Comparison of ENCODE assay signal across 8 cellular contexts in the genomic region with DNA sequence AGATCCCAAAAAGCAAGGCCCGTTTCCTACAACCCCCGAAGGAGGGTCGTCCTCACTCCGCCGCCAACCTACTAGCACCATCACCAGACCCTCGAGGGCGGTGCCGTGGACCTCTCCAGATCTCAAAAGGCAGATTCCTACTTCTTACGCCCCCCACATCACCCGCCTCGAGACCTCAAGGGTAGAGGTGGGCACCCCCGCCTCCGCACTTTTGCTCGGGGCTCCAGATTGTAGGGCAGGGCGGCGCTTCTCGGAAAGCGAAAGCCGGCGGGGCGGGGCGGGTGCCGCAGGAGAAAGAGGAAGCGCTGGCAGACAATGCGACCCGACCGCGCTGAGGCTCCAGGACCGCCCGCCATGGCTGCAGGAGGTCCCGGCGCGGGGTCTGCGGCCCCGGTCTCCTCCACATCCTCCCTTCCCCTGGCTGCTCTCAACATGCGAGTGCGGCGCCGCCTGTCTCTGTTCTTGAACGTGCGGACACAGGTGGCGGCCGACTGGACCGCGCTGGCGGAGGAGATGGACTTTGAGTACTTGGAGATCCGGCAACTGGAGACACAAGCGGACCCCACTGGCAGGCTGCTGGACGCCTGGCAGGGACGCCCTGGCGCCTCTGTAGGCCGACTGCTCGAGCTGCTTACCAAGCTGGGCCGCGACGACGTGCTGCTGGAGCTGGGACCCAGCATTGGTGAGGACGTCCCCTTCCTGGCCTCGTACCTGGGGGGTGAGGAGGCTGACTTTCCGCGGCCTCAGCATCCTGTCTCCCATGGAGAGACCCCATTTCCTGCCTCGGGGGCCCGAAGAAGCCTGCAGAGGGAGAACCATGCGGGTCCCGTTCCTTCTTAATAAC. TPM values are rescaled to one million over a fixed set of nuclear protein-coding genes. Genes with fewer than 3 reads are reported as not detected.
DNase-seq lines count a peak whose midpoint lies in the region; ATAC-seq, FAIRE-seq and TF ChIP-seq lines count a peak whose summit lies in the region.

A gene (plus strand): TSS at position 315 of the 844 bp plus-strand sequence. CDS start 40 bp downstream, at position 355.

- TF ChIP-seq POLR2A in endothelial cell of umbilical vein (IDR thresholded peaks at IDR 0.05; ENCODE audit: low read depth, low read length), result peak; percentile 69

- peak within 1 kb of the TSS; percentile 44 for H3K27ac ChIP-seq in OCI-LY1 (ENCODE audit: low read depth, low read length, poor library complexity, severe bottlenecking)
- peak within 1 kb of the TSS; percentile 45 for H3K27ac ChIP-seq in endothelial cell of umbilical vein (ENCODE audit: insufficient read depth, low read depth, low read length)

- CTCF ChIA-PET in endothelial cell of umbilical vein (lab: Charles Lee), result interaction anchor here (0.7 to 4.5 kb wide), 4 partner anchors 26 to 513 kb away, joined by 3 to 43 read pairs (median 4); a partner anchor contains a TSS

- H3K4me2 ChIP-seq in OCI-LY1 (ENCODE audit: low read length) (peak within 1 kb of the TSS; percentile 80), endothelial cell of umbilical vein (ENCODE audit: insufficient read depth, low read length) (peak within 1 kb of the TSS; percentile 62)

- no peak for TF ChIP-seq CTCF in OCI-LY1 (IDR thresholded peaks at IDR 0.05; ENCODE audit: low read length)
- peak in 1 of 2 donors; percentile 5 for TF ChIP-seq CTCF in endothelial cell of umbilical vein (IDR thresholded peaks at IDR 0.05; ENCODE audit: extremely low read depth in 1 of 2, insufficient read depth in 1 of 2, low read depth in 1 of 2, low read length in 2 of 2)

- peaks cover 30% of the 10 kb centered on the region for H3K36me3 ChIP-seq in OCI-LY1 (ENCODE audit: insufficient read depth, low read length)
- peaks cover 0 to 19% of the 10 kb centered on the region in 2 experiments for H3K36me3 ChIP-seq in endothelial cell of umbilical vein (ENCODE audit: control insufficient read depth in 2 of 2, extremely low read depth in 1 of 2, insufficient read depth in 2 of 2, low read length in 2 of 2)

- dilution Hi-C loops in endothelial cell of umbilical vein (cut with MboI; ENCODE audit: extremely low pct_ligation_motif_present, low sequenced_read_pairs), result no loop called here

- H3K4me1 ChIP-seq in OCI-LY1 (ENCODE audit: insufficient read depth, low read length, severe bottlenecking), result peaks cover 32% of the 10 kb centered on the region
- peaks cover 24% of the 10 kb centered on the region for H3K4me1 ChIP-seq in endothelial cell of umbilical vein (ENCODE audit: control insufficient read depth, extremely low read depth, insufficient read depth, low read length)
- H3K4me1 ChIP-seq in mononuclear cell (ENCODE audit: insufficient read depth, low read length), result peaks cover 66% of the 10 kb centered on the region

- peak; percentile 45 for ATAC-seq in HG03045 (IDR thresholded peaks at IDR 0.05; ENCODE audit: unreplicated experiment)

- H3K79me2 ChIP-seq in OCI-LY1 (ENCODE audit: insufficient read depth, low read length), result no peaks in the 10 kb centered on the region
- H3K79me2 ChIP-seq in endothelial cell of umbilical vein (ENCODE audit: control insufficient read depth, insufficient read depth, low read length), result peaks cover 11% of the 10 kb centered on the region

- H3K9me3 ChIP-seq in OCI-LY1 (ENCODE audit: low read length), result no peaks in the 10 kb centered on the region
- no peaks in the 10 kb centered on the region for H3K9me3 ChIP-seq in endothelial cell of umbilical vein (replicated peaks; ENCODE audit: control insufficient read depth, insufficient read depth, low read length)
- no peaks in the 10 kb centered on the region for H3K9me3 ChIP-seq in mononuclear cell (ENCODE audit: low read depth, low read length)

- DNase-seq in NCI-H2029 (lab: John Stamatoyannopoulos, UW), result peak; percentile 53
- no peak for DNase-seq in NCI-H2029 treated with DMSO at 0.1 percent for 48 hours (lab: John Stamatoyannopoulos, UW)
- peak; percentile 93 for DNase-seq in activated CD8-positive, alpha-beta memory T cell treated with anti-CD3 and anti-CD28 coated beads, Interleukin-2, amount 50 U/mL, for 48 hours
- peak; percentile 74 for DNase-seq in endothelial cell of umbilical vein (ENCODE audit: low read depth, low spot score)
- peak; percentile 82 for DNase-seq in stimulated activated CD8-positive, alpha-beta memory T cell treated with anti-CD3 and anti-CD28 coated beads, Interleukin-2, amount 100 ng/mL, for 48 hours (ENCODE audit: low read depth in 2 of 2)

- H3K4me3 ChIP-seq in OCI-LY1 (ENCODE audit: low read depth, low read length, poor library complexity, severe bottlenecking), result peak within 1 kb of the TSS; percentile 94
- H3K4me3 ChIP-seq in endothelial cell of umbilical vein (replicated peaks in 1 of 3; ENCODE audit: insufficient read depth in 1 of 3, low read depth in 1 of 3, low read length in 3 of 3), result peak within 1 kb of the TSS; percentile 67 to 77 (median 71)
- peak within 1 kb of the TSS; percentile 84 for H3K4me3 ChIP-seq in mononuclear cell (ENCODE audit: low read length)

- peak; percentile 80 for FAIRE-seq in endothelial cell of umbilical vein (lab: Jason Lieb, UNC)

- H3K9me1 ChIP-seq in endothelial cell of umbilical vein (replicated peaks; ENCODE audit: control insufficient read depth, extremely low read depth, insufficient read depth, low read length), result no peaks in the 10 kb centered on the region

- H2AFZ ChIP-seq in OCI-LY1 (ENCODE audit: low read length), result 0 out of 2 replicates have a peak within 1 kb of the TSS, but pooled peaks have one; percentile 50
- H2AFZ ChIP-seq in endothelial cell of umbilical vein (ENCODE audit: low read depth, low read length), result peak within 1 kb of the TSS; percentile 98

- no peaks in the 10 kb centered on the region for H4K20me1 ChIP-seq in OCI-LY1 (ENCODE audit: insufficient read depth, low read length)
- H4K20me1 ChIP-seq in endothelial cell of umbilical vein (replicated peaks; ENCODE audit: control insufficient read depth, extremely low read depth, insufficient read depth, low read length), result no peaks in the 10 kb centered on the region

- intact Hi-C loops in endothelial cell of umbilical vein (cut with micrococcal nuclease), result loop anchor here (5.0 to 10.0 kb wide), 6 partner anchors 94 to 516 kb away; a partner anchor contains a TSS

- peak within 1 kb of the TSS; percentile 93 for H3K9ac ChIP-seq in OCI-LY1 (ENCODE audit: low read length)
- peak within 1 kb of the TSS; percentile 61 for H3K9ac ChIP-seq in endothelial cell of umbilical vein (replicated peaks; ENCODE audit: extremely low read depth, insufficient read depth, low read length)

- no peaks in the 10 kb centered on the region for H3F3A ChIP-seq in OCI-LY1 (ENCODE audit: insufficient read depth, low read length)

- POLR2A ChIA-PET in endothelial cell of umbilical vein (lab: Charles Lee), result interaction anchor here (0.9 to 2.6 kb wide), 2 partner anchors 26 kb away, joined by 3 to 22 read pairs; a partner anchor contains a TSS

- no peaks in the 10 kb centered on the region for H3K9me2 ChIP-seq in OCI-LY1 (ENCODE audit: low read depth, low read length)

- H3K27me3 ChIP-seq in OCI-LY1 (ENCODE audit: insufficient read depth, low read length), result no peaks in the 10 kb centered on the region
- H3K27me3 ChIP-seq in endothelial cell of umbilical vein (ENCODE audit: control insufficient read depth in 2 of 2, insufficient read depth in 2 of 2, low read length in 2 of 2), result no peaks in the 10 kb centered on the region
- H3K27me3 ChIP-seq in mononuclear cell (ENCODE audit: insufficient read depth, low read length), result no peaks in the 10 kb centered on the region

- no TSS peak for BruUV-seq in endothelial cell of umbilical vein (replicated peaks; lab: Mats Ljungman, UMichigan)

TF ChIP-seq in endothelial cell of umbilical vein, 7 proteins besides CTCF, POLR2A, EP300 and RAD21:
- TF ChIP-seq EZH2 (IDR thresholded peaks at IDR 0.05; ENCODE audit: borderline replicate concordance, low read depth, low read length, severe bottlenecking) (no peak), POLR2AphosphoS5 (IDR thresholded peaks at IDR 0.05; ENCODE audit: insufficient read depth, low read depth, low read length) (peak; percentile 90), FOS (IDR thresholded peaks at IDR 0.05; ENCODE audit: borderline replicate concordance, insufficient read depth, low read length) (no peak)

RNA-seq across cellular contexts. Expression of the gene that starts here (rescaled TPM):
- 32.7 and 35.1 TPM in 2 replicates for total RNA-seq in endothelial cell of umbilical vein
- 48.9 and 55.0 TPM in 2 replicates for polyA plus RNA-seq in endothelial cell of umbilical vein
- 34.8 and 41.4 TPM in 2 replicates for polyA plus RNA-seq in endothelial cell of umbilical vein (2011; cell fraction: cytosol; rRNA removed)
- polyA plus RNA-seq in endothelial cell of umbilical vein (2011; cell fraction: nucleus; rRNA removed), result 33.7 and 41.3 TPM in 2 replicates
- 31.5 and 33.7 TPM in 2 replicates for polyA plus RNA-seq in endothelial cell of umbilical vein (2012)
- polyA minus RNA-seq in endothelial cell of umbilical vein, result 63.0 and 82.0 TPM in 2 replicates
- polyA minus RNA-seq in endothelial cell of umbilical vein (2011; cell fraction: cytosol; rRNA and poly(A)+ RNA removed), result 3.2 TPM
- 11.7 and 17.9 TPM in 2 replicates for polyA minus RNA-seq in endothelial cell of umbilical vein (2011; cell fraction: nucleus; rRNA and poly(A)+ RNA removed)
- total RNA-seq in mononuclear cell, result 23.1 TPM
